ENCODE assay signal across 16 cellular contexts in genomic region chr5:180636403-180637075, GRCh38. TPM values are rescaled to one million over a fixed set of nuclear protein-coding genes. Genes with fewer than 3 reads are reported as not detected.
DNase-seq lines count a peak whose midpoint lies in the region; ATAC-seq and TF ChIP-seq lines count a peak whose summit lies in the region.
"Had no signal": no experiment of that assay in that cellular context is flagged by ENCODE, and none has a peak within 500 bp of the region (broad histone marks: within the 10 kb centered on the region; RNA-seq: fewer than 3 reads in every experiment).

No MANE protein-coding gene starts in this region.

- no peak overlapping the region for H3K14ac ChIP-seq in neuronal stem cell (ENCODE audit: low read length)

- TF ChIP-seq EP300 in transverse colon (IDR thresholded peaks at IDR 0.05; ENCODE audit: low read depth): no peak

- H2BK15ac ChIP-seq in neuronal stem cell (ENCODE audit: low read length): peak overlapping the region; percentile 67

- H3K4me1 ChIP-seq in neuronal stem cell (ENCODE audit: control insufficient read depth in 2 of 2, insufficient read depth in 1 of 2, low read depth in 1 of 2, low read length in 2 of 2) (peaks cover 8 to 11% of the 10 kb centered on the region in 2 donors), transverse colon (no peaks in the 10 kb centered on the region)
- H3K4me1 ChIP-seq: breast epithelium, pancreas, stomach had no signal

- ATAC-seq in HG03439 (IDR thresholded peaks at IDR 0.05; ENCODE audit: unreplicated experiment): no peak
- ATAC-seq: pancreas had no signal

- intact Hi-C loops in transverse colon (cut with DNase I; ENCODE audit: low total_unique reads): no loop called here

- no peak for TF ChIP-seq CTCF in fibroblast of mammary gland (conservative IDR thresholded peaks at IDR 0.05; ENCODE audit: control insufficient read depth, insufficient read depth, low read depth, low read length)
- no peak for TF ChIP-seq CTCF in transverse colon (IDR thresholded peaks at IDR 0.05)
- no peak for TF ChIP-seq CTCF in coronary artery (IDR thresholded peaks at IDR 0.05)

- no peak overlapping the region for H3K4ac ChIP-seq in neuronal stem cell (ENCODE audit: low read length)

- in situ Hi-C loops in transverse colon (cut with MboI; ENCODE audit: low pct_ligation_motif_present in 1 of 4, low pct_unique_long_range_greater_than_20kb in 1 of 4, low sequenced_read_pairs in 3 of 4): no loop called here

- H3K27me3 ChIP-seq in MG63 (no peaks in the 10 kb centered on the region), neuronal stem cell (ENCODE audit: control insufficient read depth in 3 of 3, insufficient read depth in 3 of 3, low read depth in 1 of 3, low read length in 3 of 3) (peaks cover 0 to 13% (median 0%) of the 10 kb centered on the region in 3 experiments), transverse colon (no peaks in the 10 kb centered on the region)
- H3K27me3 ChIP-seq: breast epithelium, pancreas had no signal

- H3K23ac ChIP-seq in neuronal stem cell (ENCODE audit: low read depth, low read length, poor library complexity): no peak overlapping the region

- H3K27ac ChIP-seq in neuronal stem cell (replicated peaks; ENCODE audit: low read length) (no peak overlapping the region), transverse colon (no peak overlapping the region), coronary artery (no peak overlapping the region)
- H3K27ac ChIP-seq: breast epithelium, pancreas, stomach had no signal

- H4K91ac ChIP-seq in neuronal stem cell (ENCODE audit: low read depth, low read length, poor library complexity): no peak overlapping the region

- H3K36me3 ChIP-seq in MG63: no peaks in the 10 kb centered on the region
- no peaks in the 10 kb centered on the region for H3K36me3 ChIP-seq in neuronal stem cell (replicated peaks in 1 of 2; ENCODE audit: control insufficient read depth in 2 of 2, insufficient read depth in 2 of 2, low read length in 2 of 2)
- no peaks in the 10 kb centered on the region for H3K36me3 ChIP-seq in transverse colon
- H3K36me3 ChIP-seq: breast epithelium, pancreas, stomach had no signal

- no peak for TF ChIP-seq POLR2A in transverse colon (IDR thresholded peaks at IDR 0.05)

- no peak overlapping the region for H2BK12ac ChIP-seq in neuronal stem cell (ENCODE audit: low read length)

- no peak overlapping the region for H2BK120ac ChIP-seq in neuronal stem cell (ENCODE audit: low read depth, low read length)

- H4K8ac ChIP-seq in neuronal stem cell (ENCODE audit: low read depth, low read length): peak overlapping the region; percentile 17

- H2AFZ ChIP-seq in neuronal stem cell (ENCODE audit: low read length): no peak overlapping the region

- H3K9me3 ChIP-seq in MG63 (no peaks in the 10 kb centered on the region), neuronal stem cell (replicated peaks in 1 of 2; ENCODE audit: control insufficient read depth in 2 of 2, insufficient read depth in 1 of 2, low read depth in 1 of 2, low read length in 2 of 2) (no peaks in the 10 kb centered on the region), transverse colon (no peaks in the 10 kb centered on the region)
- H3K9me3 ChIP-seq: breast epithelium, pancreas, stomach had no signal

- H2BK5ac ChIP-seq in neuronal stem cell (ENCODE audit: low read length): no peak overlapping the region

- H3K4me3 ChIP-seq in MG63 (no peak overlapping the region), fibroblast of mammary gland (ENCODE audit: control insufficient read depth, low read depth, low read length) (no peak overlapping the region), neuronal stem cell (ENCODE audit: low read length in 2 of 2) (no peak overlapping the region), transverse colon (no peak overlapping the region), coronary artery (no peak overlapping the region)
- H3K4me3 ChIP-seq: breast epithelium, pancreas, stomach had no signal

- peak overlapping the region; percentile 50 for H3K9ac ChIP-seq in neuronal stem cell (ENCODE audit: low read depth, low read length, poor library complexity)

- DNase-seq in ELR (ENCODE audit: low read depth) (peak; percentile 68), MG63 (peak; percentile 55), fibroblast of mammary gland (ENCODE audit: low read depth) (peak; percentile 9), neuronal stem cell (ENCODE audit: low spot score) (no peak), transverse colon (no peak), coronary artery (ENCODE audit: low spot score) (no peak), cerebellar cortex (ENCODE audit: low spot score) (no peak)
- DNase-seq: C1 segment of cervical spinal cord, midbrain, NCI-H2227 treated with DMSO at 0.1 percent for 48 hours, stomach had no signal

- no peak overlapping the region for H2AK5ac ChIP-seq in neuronal stem cell (ENCODE audit: low read depth, low read length)

- peaks cover 1% of the 10 kb centered on the region for H3K79me1 ChIP-seq in neuronal stem cell (ENCODE audit: low read depth, low read length)

- WGBS in neuronal stem cell (ENCODE audit: extremely low coverage in 2 of 2, insufficient read length in 2 of 2, insufficient replicate concordance in 1 of 2), 2 donors: no CpG with 5 or more reads among the region's 18 CpGs
- 78 to 83% methylated on average over 10 to 18 of the region's 18 CpGs for WGBS in transverse colon (ENCODE audit: low coverage in 1 of 2), 2 donors

- H3K18ac ChIP-seq in neuronal stem cell (ENCODE audit: low read length): peak overlapping the region; percentile 71

- no peak overlapping the region for H3K4me2 ChIP-seq in neuronal stem cell (ENCODE audit: insufficient read depth, low read length, poor library complexity, severe bottlenecking)

RNA-seq across cellular contexts. Expression of gene FLT4, which starts 12.9 kb away (rescaled TPM):
- 0.10 and 1.3 TPM in 2 replicates for total RNA-seq in MG63 (2014; rRNA removed; shearing (Covaris generic); ENCODE audit: low replicate concordance)
- 5.4 TPM for polyA plus RNA-seq in neuronal stem cell (2013, experiment 1 of 2)
- 5.5 TPM for polyA plus RNA-seq in neuronal stem cell (2013, experiment 2 of 2)
- 10 to 100 TPM in 1 of 4 donors, 1 to 10 TPM in 3; 1.8 to 16.1 (median 4.0) TPM for total RNA-seq in transverse colon

RNA-seq across cellular contexts. Expression of gene SCGB3A1, which starts 45.2 kb away (rescaled TPM):
- not detected in 2 replicates for total RNA-seq in MG63 (2014; rRNA removed; shearing (Covaris generic); ENCODE audit: low replicate concordance)
- polyA plus RNA-seq in neuronal stem cell (2013, experiment 1 of 2): 0.75 TPM
- polyA plus RNA-seq in neuronal stem cell (2013, experiment 2 of 2): 0.66 TPM
- total RNA-seq in transverse colon: not detected
- total RNA-seq: fibroblast of villous mesenchyme, SK-MEL-5 had no signal

Comparison
In these comparisons a context has a peak if more than half of its experiments do, and no peak if none do; other contexts are left out.
1. DNase-seq: peak in ELR (single experiment), MG63 (single experiment) and fibroblast of mammary gland (single experiment); none in neuronal stem cell (single experiment), transverse colon (single experiment), coronary artery (single experiment) and cerebellar cortex (single experiment).